In the genomic region with DNA sequence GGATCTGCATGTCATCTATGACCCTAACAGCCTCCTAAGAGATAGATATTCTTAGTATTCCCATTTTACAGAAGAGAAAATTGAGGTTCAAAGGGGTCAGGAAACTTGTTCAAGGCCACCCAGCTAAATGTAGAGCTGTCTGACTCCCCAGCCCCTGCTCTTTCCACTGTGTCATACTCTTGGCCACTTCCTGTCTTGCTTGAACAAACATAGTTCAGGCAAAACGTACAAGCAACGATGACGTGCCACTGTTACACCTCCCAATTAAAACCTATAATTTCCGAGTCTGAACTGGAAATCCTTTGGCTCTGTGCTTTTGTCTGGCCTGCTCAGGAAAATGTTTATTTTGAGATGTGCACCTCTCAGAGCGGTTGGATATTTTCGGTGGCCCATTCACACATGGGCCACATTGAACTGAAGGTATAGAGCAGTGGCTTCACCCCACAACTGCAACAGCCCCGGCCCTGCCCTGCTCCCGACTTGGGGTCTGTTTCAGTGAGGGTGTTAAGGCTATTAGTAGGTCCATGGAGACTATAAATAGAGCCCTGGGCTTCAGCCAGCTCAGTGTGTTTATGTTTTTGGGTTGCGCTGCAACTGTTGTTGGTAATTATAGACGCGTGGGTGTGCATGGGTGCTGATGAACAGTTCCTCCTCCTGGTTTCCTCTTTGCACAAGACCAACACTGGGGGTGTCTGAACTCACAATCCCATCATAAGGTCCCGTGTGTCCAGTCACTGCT, we compare ENCODE assay signal across 8 cellular contexts.
DNase-seq lines count a peak whose midpoint lies in the region; ATAC-seq, FAIRE-seq and TF ChIP-seq lines count a peak whose summit lies in the region.

No MANE protein-coding gene starts in this region.

- H3K27ac ChIP-seq in RWPE2 (ENCODE audit: poor library complexity, severe bottlenecking), result no peak overlapping the region
- no peak overlapping the region for H3K27ac ChIP-seq in K562 (ENCODE audit: extremely low read depth, low read depth, low read length)
- no peak overlapping the region for H3K27ac ChIP-seq in esophagus muscularis mucosa (replicated peaks in 1 of 4)
- no peak overlapping the region for H3K27ac ChIP-seq in mesendoderm (ENCODE audit: low read depth, low read length)

- H2AK5ac ChIP-seq in mesendoderm (ENCODE audit: low read length), result no peak overlapping the region

- FAIRE-seq in K562 (lab: Jason Lieb, UNC), result no peak

- H3K4ac ChIP-seq in mesendoderm (ENCODE audit: low read depth, low read length), result no peak overlapping the region

- no peaks in the 10 kb centered on the region for H3K9me1 ChIP-seq in K562 (ENCODE audit: control insufficient read depth, insufficient read depth, low read length)

- H3K9ac ChIP-seq in K562 (ENCODE audit: insufficient read depth in 1 of 2, low read depth in 2 of 2, low read length in 2 of 2) (no peak overlapping the region), mesendoderm (ENCODE audit: low read length) (no peak overlapping the region)

- H3K79me2 ChIP-seq in K562 (ENCODE audit: control insufficient read depth, insufficient read depth, low read length) (no peaks in the 10 kb centered on the region), mesendoderm (ENCODE audit: control insufficient read depth, insufficient read depth, low read length) (no peaks in the 10 kb centered on the region)

- no peak overlapping the region for H3K23ac ChIP-seq in mesendoderm (ENCODE audit: low read length)

- no peak for TF ChIP-seq CTCF in RWPE2 (IDR thresholded peaks at IDR 0.05; ENCODE audit: poor library complexity, severe bottlenecking)
- no peak for TF ChIP-seq CTCF in K562 (IDR thresholded peaks at IDR 0.05 in 2 of 3, conservative IDR thresholded peaks at IDR 0.05 in 1 of 3; ENCODE audit: insufficient read depth in 2 of 3, low read depth in 1 of 3, low read length in 3 of 3)
- no peak for TF ChIP-seq CTCF in esophagus muscularis mucosa (IDR thresholded peaks at IDR 0.05)

- TF ChIP-seq RAD21 in K562 (CRISPR knock-in tag; conservative IDR thresholded peaks at IDR 0.05 in 1 of 2, IDR thresholded peaks at IDR 0.05 in 1 of 2), result no peak

- no peak overlapping the region for H4K5ac ChIP-seq in mesendoderm (ENCODE audit: low read length)

- intact Hi-C loops in K562 (cut with micrococcal nuclease), result no loop called here
- intact Hi-C loops in esophagus muscularis mucosa (cut with DNase I), result no loop called here

- no peaks in the 10 kb centered on the region for H3K79me1 ChIP-seq in mesendoderm (ENCODE audit: low read length)

- TF ChIP-seq POLR2A in K562 (conservative IDR thresholded peaks at IDR 0.05) (no peak), esophagus muscularis mucosa (IDR thresholded peaks at IDR 0.05; ENCODE audit: low read depth) (no peak)

- no peak overlapping the region for H2AFZ ChIP-seq in K562 (ENCODE audit: low read depth, low read length)

- H2BK120ac ChIP-seq in mesendoderm (ENCODE audit: low read depth, low read length), result no peak overlapping the region

- no peak overlapping the region for H2BK5ac ChIP-seq in mesendoderm (ENCODE audit: low read length)

- no TSS peak for BruUV-seq in K562 (replicated peaks; lab: Mats Ljungman, UMichigan)

- H3K4me3 ChIP-seq in RWPE2 (ENCODE audit: severe bottlenecking) (no peak overlapping the region), K562 (no peak overlapping the region), esophagus muscularis mucosa (no peak overlapping the region), mesendoderm (ENCODE audit: low read length) (no peak overlapping the region)

- 2% methylated on average over 12 of the region's 12 CpGs for WGBS in K562 (ENCODE audit: insufficient coverage, low coverage, missing lambda C conversion rate)
- WGBS in esophagus muscularis mucosa, result 58% methylated on average over 12 of the region's 12 CpGs
- WGBS in mesendoderm (ENCODE audit: extremely low coverage, insufficient coverage, low lambda C conversion rate), result no CpG with 5 or more reads among the region's 12 CpGs

- in situ Hi-C loops in K562 (cut with MboI), result no loop called here

- H3K4me2 ChIP-seq in K562 (ENCODE audit: insufficient read depth, low read length) (no peak overlapping the region), mesendoderm (ENCODE audit: low read length) (no peak overlapping the region)

- H4K20me1 ChIP-seq in K562 (replicated peaks; ENCODE audit: control insufficient read depth, insufficient read depth, low read length), result no peaks in the 10 kb centered on the region

- peak; percentile 85 for ATAC-seq in GM18907 (IDR thresholded peaks at IDR 0.05; ENCODE audit: unreplicated experiment)
- ATAC-seq in HG02970 (IDR thresholded peaks at IDR 0.05; ENCODE audit: low FRiP score, unreplicated experiment), result peak; percentile 56
- 0 out of 3 replicates have a peak, but pooled peaks have one; percentile 36 for ATAC-seq in RWPE2 (ENCODE audit: low read depth)
- ATAC-seq in K562, result no peak

- H3K18ac ChIP-seq in mesendoderm (ENCODE audit: low read length), result no peak overlapping the region

- CTCF ChIA-PET in K562 (lab: Yijun Ruan, JAX; ENCODE audit: low intra/inter-chr PET ratio), result no interaction called here

- no peak overlapping the region for H4K8ac ChIP-seq in mesendoderm (ENCODE audit: low read depth, low read length)

- no peak for TF ChIP-seq EP300 in K562 (IDR thresholded peaks at IDR 0.05; ENCODE audit: low read length)
- TF ChIP-seq EP300 in esophagus muscularis mucosa (IDR thresholded peaks at IDR 0.05), result no peak

- POLR2A ChIA-PET in K562 (lab: Yijun Ruan, JAX), result no interaction called here

- no peaks in the 10 kb centered on the region for H3K4me1 ChIP-seq in RWPE2 (ENCODE audit: insufficient read depth, poor library complexity, severe bottlenecking)
- H3K4me1 ChIP-seq in K562 (replicated peaks in 1 of 2; ENCODE audit: control insufficient read depth in 2 of 2, insufficient read depth in 2 of 2, low read length in 2 of 2), result no peaks in the 10 kb centered on the region
- H3K4me1 ChIP-seq in esophagus muscularis mucosa, result peaks cover 0 to 4% (median 2%) of the 10 kb centered on the region in 4 donors
- peaks cover under 1% of the 10 kb centered on the region for H3K4me1 ChIP-seq in mesendoderm (ENCODE audit: control insufficient read depth, low read depth, low read length)

- H3K27me3 ChIP-seq in RWPE2 (ENCODE audit: insufficient read depth, poor library complexity, severe bottlenecking) (no peaks in the 10 kb centered on the region), K562 (ENCODE audit: control insufficient read depth in 2 of 2, insufficient read depth in 2 of 2, low read length in 2 of 2) (peaks cover 0 to 4% of the 10 kb centered on the region in 2 experiments; a peak in 2 of 5 replicates), esophagus muscularis mucosa (no peaks in the 10 kb centered on the region), mesendoderm (ENCODE audit: insufficient read depth, low read length, poor library complexity) (no peaks in the 10 kb centered on the region)

- DNase-seq in RWPE2 (ENCODE audit: low spot score), result no peak
- no peak for DNase-seq in K562 (ENCODE audit: extremely low read depth in 1 of 4, low spot score in 3 of 4)
- DNase-seq in stimulated activated CD4-positive, alpha-beta T cell treated with anti-CD3 and anti-CD28 coated beads, Interleukin-4, amount 100 ng/mL, for 24 hours, result peak; percentile 61
- DNase-seq in esophagus muscularis mucosa (ENCODE audit: extremely low spot score), result no peak
- DNase-seq in mesendoderm, result no peak
- DNase-seq in inferior parietal cortex (ENCODE audit: extremely low spot score), result no peak

- no peaks in the 10 kb centered on the region for H3K9me3 ChIP-seq in RWPE2 (ENCODE audit: severe bottlenecking)
- no peaks in the 10 kb centered on the region for H3K9me3 ChIP-seq in K562 (replicated peaks; ENCODE audit: control insufficient read depth, insufficient read depth, low read depth, low read length)
- H3K9me3 ChIP-seq in esophagus muscularis mucosa, result no peaks in the 10 kb centered on the region

- no peak overlapping the region for H3K56ac ChIP-seq in mesendoderm (ENCODE audit: low read length)

- H2BK15ac ChIP-seq in mesendoderm (replicated peaks; ENCODE audit: low read depth), result no peak overlapping the region

- H3K36me3 ChIP-seq in RWPE2 (ENCODE audit: low read depth) (no peaks in the 10 kb centered on the region), K562 (ENCODE audit: control insufficient read depth, insufficient read depth, low read length) (no peaks in the 10 kb centered on the region), esophagus muscularis mucosa (no peaks in the 10 kb centered on the region), mesendoderm (ENCODE audit: control insufficient read depth, insufficient read depth, low read length) (no peaks in the 10 kb centered on the region)

TF ChIP-seq in K562, 482 proteins besides CTCF, POLR2A, EP300 and RAD21:
- no peak for TF ChIP-seq JUN (IDR thresholded peaks at IDR 0.05; ENCODE audit: borderline replicate concordance, low read depth, low read length)
- no peak for TF ChIP-seq JUN (CRISPR knock-in tag; IDR thresholded peaks at IDR 0.05; ENCODE audit: borderline replicate concordance)
- peak; percentile 51 for TF ChIP-seq RBM25 (IDR thresholded peaks at IDR 0.05; ENCODE audit: low read depth, low read length, severe bottlenecking)
- peak; percentile 77; the same call in 1 of the 2 replicates for TF ChIP-seq MEF2D (tag; conservative IDR thresholded peaks at IDR 0.05; ENCODE audit: low read depth)
- TF ChIP-seq NR2C1 (IDR thresholded peaks at IDR 0.05), result no peak
- TF ChIP-seq NR2C1 (tag; IDR thresholded peaks at IDR 0.05), result no peak
- peak; percentile 61; the same call in 1 of the 2 replicates for TF ChIP-seq ZNF57 (CRISPR knock-in tag; IDR thresholded peaks at IDR 0.05)
- no peak for TF ChIP-seq MEF2A (IDR thresholded peaks at IDR 0.05; ENCODE audit: control insufficient read depth, low read depth, low read length)
- no peak for TF ChIP-seq ATF1 (CRISPR knock-in tag; IDR thresholded peaks at IDR 0.05)
- TF ChIP-seq ATF1 (tag; IDR thresholded peaks at IDR 0.05), result no peak
- peak; percentile 22; the same call in 1 of the 2 replicates for TF ChIP-seq GABPA (tag; conservative IDR thresholded peaks at IDR 0.05; ENCODE audit: low read depth)
- no peak for TF ChIP-seq ZNF133 (CRISPR knock-in tag; IDR thresholded peaks at IDR 0.05)
